8 cellular contexts compared by ENCODE assay signal in the genomic region with DNA sequence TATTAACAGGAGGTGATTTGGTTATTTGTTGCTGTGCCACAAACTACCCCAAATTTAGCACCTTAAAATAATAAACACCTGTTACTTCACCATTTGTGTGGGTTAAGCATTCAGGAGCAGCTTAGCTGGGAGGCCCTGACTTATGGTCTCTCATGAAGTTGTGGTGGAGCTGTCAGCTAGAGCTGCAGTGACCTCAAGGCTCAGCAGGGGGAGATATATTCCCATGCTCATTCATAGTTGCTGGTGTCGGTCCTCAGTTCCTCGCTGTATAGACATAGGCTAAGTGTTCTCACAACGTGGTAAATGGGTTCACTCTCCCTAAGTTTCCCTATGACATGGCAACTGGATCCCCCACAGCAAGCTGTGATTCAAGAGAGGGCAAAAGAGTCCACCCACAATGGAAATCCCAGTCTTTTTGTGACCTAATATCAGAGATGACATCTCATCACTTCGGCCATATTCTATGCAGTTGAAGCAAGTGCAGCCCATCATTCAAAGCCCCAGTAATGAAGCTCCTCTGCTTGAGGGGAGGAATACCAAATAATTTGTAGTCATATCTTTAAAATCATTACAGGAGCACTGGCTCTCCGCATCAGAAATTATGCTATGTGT. TPM values are rescaled to one million over a fixed set of nuclear protein-coding genes. Genes with fewer than 3 reads are reported as not detected.
DNase-seq lines count a peak whose midpoint lies in the region; ATAC-seq and TF ChIP-seq lines count a peak whose summit lies in the region.

No MANE protein-coding gene starts in this region.

- DNase-seq in Calu3: peak; percentile 63
- DNase-seq in LNCaP clone FGC (ENCODE audit: low read depth): peak; percentile 32
- peak; percentile 74 for DNase-seq in SW480 (ENCODE audit: low spot score)
- DNase-seq in epithelial cell of proximal tubule (ENCODE audit: low read depth): no peak
- peak; percentile 21 for DNase-seq in osteoblast (ENCODE audit: insufficient read length, low spot score, missing footprints)
- no peak for DNase-seq in activated T-helper 1 cell treated with anti-CD3 and anti-CD28 coated beads, Interleukin-12 subunit alpha, Interleukin-12 subunit beta, Interleukin-2, Interleukin-4 antibody, amounts not matched to agents 30 ng/mL and 10 ng/mL and 1 ng/mL, durations not matched to agents 14 hours and 24 hours and 36 hours (ENCODE audit: low spot score)
- DNase-seq in DMS79 (lab: John Stamatoyannopoulos, UW): no peak

- no peaks in the 10 kb centered on the region for H3K36me3 ChIP-seq in osteoblast (ENCODE audit: insufficient read depth, low read length)

- no peaks in the 10 kb centered on the region for H3K27me3 ChIP-seq in osteoblast (ENCODE audit: insufficient read depth, low read length)

- H3K27me3 Mint-ChIP-seq in Calu3 (ENCODE audit: unreplicated experiment): peaks cover 69% of the 10 kb centered on the region
- H3K27me3 Mint-ChIP-seq in activated T-helper 1 cell treated with anti-CD3 and anti-CD28 coated beads, Interleukin-12 subunit alpha, Interleukin-12 subunit beta, Interleukin-2, Interleukin-4 antibody, amounts not matched to agents 30 ng/mL and 10 ng/mL and 1 ng/mL, durations not matched to agents 14 hours and 24 hours and 36 hours (ENCODE audit: insufficient read depth): peaks cover 5% of the 10 kb centered on the region

- H3K9me3 Mint-ChIP-seq in Calu3 (ENCODE audit: low read depth, unreplicated experiment): no peaks in the 10 kb centered on the region
- H3K9me3 Mint-ChIP-seq in activated T-helper 1 cell treated with anti-CD3 and anti-CD28 coated beads, Interleukin-12 subunit alpha, Interleukin-12 subunit beta, Interleukin-2, Interleukin-4 antibody, amounts not matched to agents 30 ng/mL and 10 ng/mL and 1 ng/mL, durations not matched to agents 14 hours and 24 hours and 36 hours: no peaks in the 10 kb centered on the region

- intact Hi-C loops in Calu3 (cut with micrococcal nuclease; ENCODE audit: unreplicated experiment): loop anchor here (1.0 kb wide), 1 partner anchor 258 kb away; no protein-coding TSS in a partner anchor
- intact Hi-C loops in activated T-helper 1 cell treated with anti-CD3 and anti-CD28 coated beads, Interleukin-12 subunit alpha, Interleukin-12 subunit beta, Interleukin-2, Interleukin-4 antibody, amounts not matched to agents 30 ng/mL and 10 ng/mL and 1 ng/mL, durations not matched to agents 14 hours and 24 hours and 36 hours (cut with micrococcal nuclease): loop anchor here (1.0 kb wide), 1 partner anchor 258 kb away; no protein-coding TSS in a partner anchor

- no TSS peak for BruUV-seq in Calu3 (replicated peaks; lab: Mats Ljungman, UMichigan)

- no peak overlapping the region for H3K27ac ChIP-seq in osteoblast (ENCODE audit: low read depth, low read length)

- H3K4me1 Mint-ChIP-seq in Calu3 (ENCODE audit: low read depth, unreplicated experiment): no peaks in the 10 kb centered on the region
- no peaks in the 10 kb centered on the region for H3K4me1 Mint-ChIP-seq in activated T-helper 1 cell treated with anti-CD3 and anti-CD28 coated beads, Interleukin-12 subunit alpha, Interleukin-12 subunit beta, Interleukin-2, Interleukin-4 antibody, amounts not matched to agents 30 ng/mL and 10 ng/mL and 1 ng/mL, durations not matched to agents 14 hours and 24 hours and 36 hours (ENCODE audit: low read depth)

- TF ChIP-seq CTCF in Calu3 (IDR thresholded peaks at IDR 0.05; ENCODE audit: unreplicated experiment): peak; percentile 67
- peak; percentile 93 for TF ChIP-seq CTCF in LNCaP clone FGC (IDR thresholded peaks at IDR 0.05; ENCODE audit: control insufficient read depth, extremely low read depth, insufficient read depth)
- TF ChIP-seq CTCF in epithelial cell of proximal tubule (conservative IDR thresholded peaks at IDR 0.05; ENCODE audit: low read depth, low read length): peak; percentile 88
- TF ChIP-seq CTCF in osteoblast (IDR thresholded peaks at IDR 0.05; ENCODE audit: extremely low read depth, low read depth, low read length): peak; percentile 76

- H3K4me2 ChIP-seq in osteoblast (ENCODE audit: insufficient read depth, low read length): peak overlapping the region; percentile 40

- no peak overlapping the region for H3K4me3 ChIP-seq in LNCaP clone FGC (ENCODE audit: low read depth, low read length)
- H3K4me3 ChIP-seq in epithelial cell of proximal tubule (ENCODE audit: low read depth, low read length): no peak overlapping the region
- H3K4me3 ChIP-seq in osteoblast (ENCODE audit: insufficient read depth, low read length): no peak overlapping the region

- H3K79me2 ChIP-seq in osteoblast (ENCODE audit: insufficient read depth, low read length): no peaks in the 10 kb centered on the region

- H3K4me1 ChIP-seq in osteoblast (ENCODE audit: insufficient read depth, low read length): no peaks in the 10 kb centered on the region

- no peak overlapping the region for H2AFZ ChIP-seq in osteoblast (ENCODE audit: low read length)

- H3K36me3 Mint-ChIP-seq in Calu3 (ENCODE audit: insufficient read depth, unreplicated experiment): no peaks in the 10 kb centered on the region
- H3K36me3 Mint-ChIP-seq in activated T-helper 1 cell treated with anti-CD3 and anti-CD28 coated beads, Interleukin-12 subunit alpha, Interleukin-12 subunit beta, Interleukin-2, Interleukin-4 antibody, amounts not matched to agents 30 ng/mL and 10 ng/mL and 1 ng/mL, durations not matched to agents 14 hours and 24 hours and 36 hours (ENCODE audit: low read depth): no peaks in the 10 kb centered on the region

- ATAC-seq in GM19351 (IDR thresholded peaks at IDR 0.05; ENCODE audit: unreplicated experiment): peak; percentile 96

- CTCF ChIA-PET in Calu3 (lab: Charles Lee): interaction anchor here (0.7 to 1.7 kb wide), 5 partner anchors 255 to 457 kb away, joined by 3 to 14 read pairs (median 3); no protein-coding TSS in a partner anchor

- no peaks in the 10 kb centered on the region for H3K9me3 ChIP-seq in osteoblast (ENCODE audit: low read depth, low read length)

- H3K4me3 Mint-ChIP-seq in Calu3 (ENCODE audit: low read depth, unreplicated experiment): no peak overlapping the region
- no peak overlapping the region for H3K4me3 Mint-ChIP-seq in activated T-helper 1 cell treated with anti-CD3 and anti-CD28 coated beads, Interleukin-12 subunit alpha, Interleukin-12 subunit beta, Interleukin-2, Interleukin-4 antibody, amounts not matched to agents 30 ng/mL and 10 ng/mL and 1 ng/mL, durations not matched to agents 14 hours and 24 hours and 36 hours

- H3K27ac Mint-ChIP-seq in Calu3 (ENCODE audit: unreplicated experiment): no peak overlapping the region
- no peak overlapping the region for H3K27ac Mint-ChIP-seq in activated T-helper 1 cell treated with anti-CD3 and anti-CD28 coated beads, Interleukin-12 subunit alpha, Interleukin-12 subunit beta, Interleukin-2, Interleukin-4 antibody, amounts not matched to agents 30 ng/mL and 10 ng/mL and 1 ng/mL, durations not matched to agents 14 hours and 24 hours and 36 hours

- H4K20me1 ChIP-seq in osteoblast (ENCODE audit: insufficient read depth, low read length): peaks cover 10% of the 10 kb centered on the region

RNA-seq across cellular contexts. Expression of gene PRB3, which starts 41.1 kb away (rescaled TPM):
- not detected in 2 replicates for total RNA-seq in Calu3 (2022)
- not detected in 2 replicates for total RNA-seq in epithelial cell of proximal tubule
- total RNA-seq in osteoblast: not detected in 2 replicates
- total RNA-seq in activated T-helper 1 cell treated with anti-CD3 and anti-CD28 coated beads, Interleukin-12 subunit alpha, Interleukin-12 subunit beta, Interleukin-2, Interleukin-4 antibody, amounts not matched to agents 30 ng/mL and 10 ng/mL and 1 ng/mL, durations not matched to agents 14 hours and 24 hours and 36 hours: not detected in 2 replicates

RNA-seq across cellular contexts. Expression of gene TAS2R42, which starts 41.6 kb away (rescaled TPM):
- total RNA-seq in Calu3 (2022) (not detected in 2 replicates), epithelial cell of proximal tubule (not detected in 2 replicates), osteoblast (not detected in 2 replicates)
- total RNA-seq in activated T-helper 1 cell treated with anti-CD3 and anti-CD28 coated beads, Interleukin-12 subunit alpha, Interleukin-12 subunit beta, Interleukin-2, Interleukin-4 antibody, amounts not matched to agents 30 ng/mL and 10 ng/mL and 1 ng/mL, durations not matched to agents 14 hours and 24 hours and 36 hours: not detected in 2 replicates

RNA-seq across cellular contexts. Expression of gene SMIM10L1, which starts 57.4 kb away (rescaled TPM):
- total RNA-seq in Calu3 (2022): 9.7 and 11.0 TPM in 2 replicates
- total RNA-seq in epithelial cell of proximal tubule: 7.8 and 9.3 TPM in 2 replicates
- 6.8 and 6.9 TPM in 2 replicates for total RNA-seq in osteoblast
- 10.4 and 11.3 TPM in 2 replicates for total RNA-seq in activated T-helper 1 cell treated with anti-CD3 and anti-CD28 coated beads, Interleukin-12 subunit alpha, Interleukin-12 subunit beta, Interleukin-2, Interleukin-4 antibody, amounts not matched to agents 30 ng/mL and 10 ng/mL and 1 ng/mL, durations not matched to agents 14 hours and 24 hours and 36 hours

Comparison
In these comparisons a context has a peak if more than half of its experiments do, and no peak if none do; other contexts are left out.
1. DNase-seq: peak in Calu3 (single experiment), LNCaP clone FGC (single experiment), SW480 (single experiment) and osteoblast (single experiment); none in epithelial cell of proximal tubule (single experiment), activated T-helper 1 cell treated with anti-CD3 and anti-CD28 coated beads, Interleukin-12 subunit alpha, Interleukin-12 subunit beta, Interleukin-2, Interleukin-4 antibody, amounts not matched to agents 30 ng/mL and 10 ng/mL and 1 ng/mL, durations not matched to agents 14 hours and 24 hours and 36 hours (single experiment) and DMS79 (single experiment).
2. Peak in every context shown above with its lines, with median percentiles within 50 percentile points of each other: CTCF ChIP-seq.